4 cellular contexts compared by ENCODE assay signal in genomic region chr9:665296-665695, GRCh38.
"Had no signal": no experiment of that assay in that cellular context is flagged by ENCODE, and none has a peak within 500 bp of the region (broad histone marks: within the 10 kb centered on the region; RNA-seq: fewer than 3 reads in every experiment).

No MANE protein-coding gene starts in this region.

- H3K4me3 ChIP-seq: GM23338 had no signal

- ATAC-seq: GM23338 had no signal

- DNase-seq: H9, HCEC 1CT, IMR-90 had no signal
